ENCODE assay signal across 14 cellular contexts in genomic region chr1:8649027-8649426, GRCh38.
A peak's percentile ranks its signal among the peaks of the same experiment; 100 is the strongest.
DNase-seq lines count a peak whose midpoint lies in the region; ATAC-seq and TF ChIP-seq lines count a peak whose summit lies in the region.
"Had no signal": no experiment of that assay in that cellular context is flagged by ENCODE, and none has a peak within 500 bp of the region (broad histone marks: within the 10 kb centered on the region; RNA-seq: fewer than 3 reads in every experiment).

No MANE protein-coding gene starts in this region.

- no peak for DNase-seq in activated naive CD4-positive, alpha-beta T cell treated with anti-CD3 and anti-CD28 coated beads, Interleukin-2, amount 10 ng/mL, durations not matched to agents 7 days and 5 days
- DNase-seq in activated naive CD4-positive, alpha-beta T cell (lab: John Stamatoyannopoulos, UW) = no peak
- DNase-seq in SIG-M5 (lab: John Stamatoyannopoulos, UW) (no peak), cerebellum (ENCODE audit: low spot score) (no peak)
- DNase-seq: NCI-H2029 treated with DMSO at 0.1 percent for 48 hours, WERI-Rb-1 had no signal

- H4K20me1 ChIP-seq in OCI-LY3 (ENCODE audit: insufficient read depth, low read length) = peaks cover 11% of the 10 kb centered on the region

- no peak for TF ChIP-seq CTCF in OCI-LY3 (IDR thresholded peaks at IDR 0.05; ENCODE audit: low read depth, low read length)

- no peaks in the 10 kb centered on the region for H3K27me3 Mint-ChIP-seq in activated naive CD4-positive, alpha-beta T cell treated with anti-CD3 and anti-CD28 coated beads, Interleukin-2, amount 10 ng/mL, durations not matched to agents 7 days and 5 days
- H3K27me3 Mint-ChIP-seq in stimulated activated memory B cell treated with anti-CD40 and anti-IgM and Interleukin-4, amounts not matched to agents 10 μg/mL and 1 μg/mL and 100 μg/mL, for 72 hours = no peaks in the 10 kb centered on the region
- H3K27me3 Mint-ChIP-seq: activated naive CD4-positive, alpha-beta T cell treated with anti-CD3 and anti-CD28 coated beads, Interleukin-2, amount 50 U/mL, for 24 hours; dendritic cell treated with granulocyte-macrophage colony-stimulating factor and Interleukin-4, amounts not matched to agents 40 ng/mL and 50 ng/mL, for 4 days had no signal

- no peaks in the 10 kb centered on the region for H3K36me3 ChIP-seq in OCI-LY3 (replicated peaks; ENCODE audit: low read depth, low read length)

- H3K4me3 ChIP-seq in OCI-LY3 (ENCODE audit: low read length) = no peak overlapping the region
- H3K4me3 ChIP-seq: BLaER1 treated with 17β-estradiol and CSF1 and Interleukin-3, amounts not matched to agents 10 nM and 100 nM had no signal

- H2AFZ ChIP-seq in OCI-LY3 (ENCODE audit: low read depth, low read length) = no peak overlapping the region

- ATAC-seq in HG02870 (IDR thresholded peaks at IDR 0.05; ENCODE audit: unreplicated experiment) (peak; percentile 63), GM21381 (IDR thresholded peaks at IDR 0.05; ENCODE audit: unreplicated experiment) (no peak)
- ATAC-seq in stimulated activated memory B cell treated with anti-CD40 and anti-IgM and Interleukin-4, amounts not matched to agents 10 μg/mL and 1 μg/mL and 100 μg/mL, for 72 hours = peak; percentile 43

- H3K9me3 ChIP-seq in OCI-LY3 (ENCODE audit: insufficient read depth, low read length) = no peaks in the 10 kb centered on the region
- H3K9me3 ChIP-seq: BLaER1 treated with 17β-estradiol and CSF1 and Interleukin-3, amounts not matched to agents 10 nM and 100 nM had no signal

- H3K9me3 Mint-ChIP-seq in activated naive CD4-positive, alpha-beta T cell treated with anti-CD3 and anti-CD28 coated beads, Interleukin-2, amount 10 ng/mL, durations not matched to agents 7 days and 5 days = no peaks in the 10 kb centered on the region
- H3K9me3 Mint-ChIP-seq in stimulated activated memory B cell treated with anti-CD40 and anti-IgM and Interleukin-4, amounts not matched to agents 10 μg/mL and 1 μg/mL and 100 μg/mL, for 72 hours = no peaks in the 10 kb centered on the region
- H3K9me3 Mint-ChIP-seq: activated naive CD4-positive, alpha-beta T cell treated with anti-CD3 and anti-CD28 coated beads, Interleukin-2, amount 50 U/mL, for 24 hours; dendritic cell treated with granulocyte-macrophage colony-stimulating factor and Interleukin-4, amounts not matched to agents 40 ng/mL and 50 ng/mL, for 4 days; nephron had no signal

- H3K4me1 Mint-ChIP-seq in activated naive CD4-positive, alpha-beta T cell treated with anti-CD3 and anti-CD28 coated beads, Interleukin-2, amount 10 ng/mL, durations not matched to agents 7 days and 5 days = peaks cover 60% of the 10 kb centered on the region
- peaks cover 68% of the 10 kb centered on the region for H3K4me1 Mint-ChIP-seq in stimulated activated memory B cell treated with anti-CD40 and anti-IgM and Interleukin-4, amounts not matched to agents 10 μg/mL and 1 μg/mL and 100 μg/mL, for 72 hours

- peaks cover 26% of the 10 kb centered on the region for H3K4me1 ChIP-seq in OCI-LY3 (ENCODE audit: low read length)

- 0 out of 2 replicates have a peak overlapping the region, but pooled peaks have one; percentile 9 for H3K4me2 ChIP-seq in OCI-LY3 (ENCODE audit: low read length)

- H3K36me3 Mint-ChIP-seq in activated naive CD4-positive, alpha-beta T cell treated with anti-CD3 and anti-CD28 coated beads, Interleukin-2, amount 10 ng/mL, durations not matched to agents 7 days and 5 days = peaks cover 50% of the 10 kb centered on the region
- peaks cover 6% of the 10 kb centered on the region for H3K36me3 Mint-ChIP-seq in stimulated activated memory B cell treated with anti-CD40 and anti-IgM and Interleukin-4, amounts not matched to agents 10 μg/mL and 1 μg/mL and 100 μg/mL, for 72 hours

- H3K27ac ChIP-seq in OCI-LY3 (ENCODE audit: low read length) = no peak overlapping the region
- H3K27ac ChIP-seq: BLaER1 treated with 17β-estradiol and CSF1 and Interleukin-3, amounts not matched to agents 10 nM and 100 nM; WERI-Rb-1 had no signal

- H3K4me3 Mint-ChIP-seq in activated naive CD4-positive, alpha-beta T cell treated with anti-CD3 and anti-CD28 coated beads, Interleukin-2, amount 10 ng/mL, durations not matched to agents 7 days and 5 days = no peak overlapping the region
- no peak overlapping the region for H3K4me3 Mint-ChIP-seq in stimulated activated memory B cell treated with anti-CD40 and anti-IgM and Interleukin-4, amounts not matched to agents 10 μg/mL and 1 μg/mL and 100 μg/mL, for 72 hours
- H3K4me3 Mint-ChIP-seq: activated naive CD4-positive, alpha-beta T cell treated with anti-CD3 and anti-CD28 coated beads, Interleukin-2, amount 50 U/mL, for 24 hours; dendritic cell treated with granulocyte-macrophage colony-stimulating factor and Interleukin-4, amounts not matched to agents 40 ng/mL and 50 ng/mL, for 4 days; nephron had no signal

- CTCF ChIA-PET in activated naive CD4-positive, alpha-beta T cell treated with anti-CD3 and anti-CD28 coated beads, Interleukin-2, amount 10 ng/mL, durations not matched to agents 7 days and 5 days (lab: Charles Lee) = interaction anchor here (1.5 kb wide), 2 partner anchors 32 to 77 kb away, joined by 3 to 4 read pairs; no protein-coding TSS in a partner anchor

- H3K79me2 ChIP-seq in OCI-LY3 (ENCODE audit: low read length) = peaks cover 9% of the 10 kb centered on the region

- H3K27ac Mint-ChIP-seq in activated naive CD4-positive, alpha-beta T cell treated with anti-CD3 and anti-CD28 coated beads, Interleukin-2, amount 10 ng/mL, durations not matched to agents 7 days and 5 days = peak overlapping the region; percentile 20
- no peak overlapping the region for H3K27ac Mint-ChIP-seq in stimulated activated memory B cell treated with anti-CD40 and anti-IgM and Interleukin-4, amounts not matched to agents 10 μg/mL and 1 μg/mL and 100 μg/mL, for 72 hours
- H3K27ac Mint-ChIP-seq: activated naive CD4-positive, alpha-beta T cell treated with anti-CD3 and anti-CD28 coated beads, Interleukin-2, amount 50 U/mL, for 24 hours; dendritic cell treated with granulocyte-macrophage colony-stimulating factor and Interleukin-4, amounts not matched to agents 40 ng/mL and 50 ng/mL, for 4 days; nephron had no signal

- H3K9ac ChIP-seq in OCI-LY3 (ENCODE audit: low read length) = no peak overlapping the region
- H3K9ac ChIP-seq: BLaER1 treated with 17β-estradiol and CSF1 and Interleukin-3, amounts not matched to agents 10 nM and 100 nM had no signal

- no peaks in the 10 kb centered on the region for H3K27me3 ChIP-seq in OCI-LY3 (ENCODE audit: low read depth, low read length)
- H3K27me3 ChIP-seq: BLaER1 treated with 17β-estradiol and CSF1 and Interleukin-3, amounts not matched to agents 10 nM and 100 nM had no signal
